1 cellular context compared by ENCODE assay signal in genomic region chr20:298755-299391, GRCh38.
TF ChIP-seq lines count a peak whose summit lies in the region.

No MANE protein-coding gene starts in this region.

TF ChIP-seq in K562, 482 proteins besides CTCF, POLR2A, EP300 and RAD21:
- no peak for TF ChIP-seq STAT5B (CRISPR knock-in tag; IDR thresholded peaks at IDR 0.05)
- TF ChIP-seq SIN3A (IDR thresholded peaks at IDR 0.05; ENCODE audit: borderline replicate concordance in 2 of 2, control insufficient read depth in 1 of 2, low read depth in 2 of 2, low read length in 2 of 2): 0 out of 4 replicates have a peak, but pooled peaks of 1 of the 2 experiments have one; percentile 27
- TF ChIP-seq, protein P1, sequence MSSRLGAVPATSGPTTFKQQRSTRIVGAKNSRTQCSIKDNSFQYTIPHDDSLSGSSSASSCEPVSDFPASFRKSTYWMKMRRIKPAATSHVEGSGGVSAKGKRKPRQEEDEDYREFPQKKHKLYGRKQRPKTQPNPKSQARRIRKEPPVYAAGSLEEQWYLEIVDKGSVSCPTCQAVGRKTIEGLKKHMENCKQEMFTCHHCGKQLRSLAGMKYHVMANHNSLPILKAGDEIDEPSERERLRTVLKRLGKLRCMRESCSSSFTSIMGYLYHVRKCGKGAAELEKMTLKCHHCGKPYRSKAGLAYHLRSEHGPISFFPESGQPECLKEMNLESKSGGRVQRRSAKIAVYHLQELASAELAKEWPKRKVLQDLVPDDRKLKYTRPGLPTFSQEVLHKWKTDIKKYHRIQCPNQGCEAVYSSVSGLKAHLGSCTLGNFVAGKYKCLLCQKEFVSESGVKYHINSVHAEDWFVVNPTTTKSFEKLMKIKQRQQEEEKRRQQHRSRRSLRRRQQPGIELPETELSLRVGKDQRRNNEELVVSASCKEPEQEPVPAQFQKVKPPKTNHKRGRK (tag; IDR thresholded peaks at IDR 0.05): 0 out of 2 replicates have a peak, but pooled peaks have one; percentile 33
- no peak for TF ChIP-seq ZNF668 (CRISPR knock-in tag; IDR thresholded peaks at IDR 0.05)
